ENCODE assay signal across 8 cellular contexts in genomic region chr10:42552188-42553063, GRCh38.
DNase-seq lines count a peak whose midpoint lies in the region; ATAC-seq lines count a peak whose summit lies in the region.

No MANE protein-coding gene starts in this region.

- H3K27ac ChIP-seq in effector memory CD4-positive, alpha-beta T cell (ENCODE audit: insufficient read depth, low read length, poor library complexity, severe bottlenecking), result peak overlapping the region; percentile 82

- no peaks in the 10 kb centered on the region for H3K36me3 ChIP-seq in effector memory CD4-positive, alpha-beta T cell (ENCODE audit: control insufficient read depth, insufficient read depth, low read length)

- no peaks in the 10 kb centered on the region for H3K27me3 ChIP-seq in effector memory CD4-positive, alpha-beta T cell (replicated peaks; ENCODE audit: control insufficient read depth, insufficient read depth, low read length, poor library complexity, severe bottlenecking)

- DNase-seq in COLO668 (lab: John Stamatoyannopoulos, UW; ENCODE audit: unreplicated experiment) (peak; percentile 93), HT-29 (ENCODE audit: low spot score) (peak; percentile 98), lung microvascular endothelial cell (ENCODE audit: low read depth in 2 of 2) (peak; percentile 98)
- DNase-seq in NK-92 treated with Interleukin-12 subunit alpha and Interleukin-12 subunit beta, amount 100 ng/mL, for 24 hours (lab: John Stamatoyannopoulos, UW), result peak; percentile 95
- DNase-seq in activated CD8-positive, alpha-beta memory T cell treated with anti-CD3 and anti-CD28 coated beads for 4 hours (ENCODE audit: low read depth in 2 of 2), result peak; percentile 90 to 91
- DNase-seq in effector memory CD4-positive, alpha-beta T cell, result peak; percentile 85 to 93 (median 90)
- DNase-seq in stimulated activated CD4-positive, alpha-beta T cell treated with anti-CD3 and anti-CD28 coated beads, TNF-alpha, amount 100 ng/mL, for 4 hours (ENCODE audit: low read depth in 3 of 3), result peak; percentile 87 to 93 (median 89)

- H3K9me3 ChIP-seq in effector memory CD4-positive, alpha-beta T cell (ENCODE audit: control insufficient read depth, low read length), result no peaks in the 10 kb centered on the region

- ATAC-seq in GM21360 (IDR thresholded peaks at IDR 0.05; ENCODE audit: unreplicated experiment), result peak; percentile 93

- peak overlapping the region; percentile 94 for H3K4me3 ChIP-seq in effector memory CD4-positive, alpha-beta T cell (ENCODE audit: insufficient read depth, low read depth, low read length, poor library complexity, severe bottlenecking)

- H3K4me1 ChIP-seq in effector memory CD4-positive, alpha-beta T cell (ENCODE audit: control insufficient read depth, insufficient read depth, low read length, poor library complexity, severe bottlenecking), result peaks cover 12% of the 10 kb centered on the region

Comparison
In these comparisons a context has a peak if more than half of its experiments do, and no peak if none do; other contexts are left out.
1. Peak in every context shown above with its lines: DNase-seq, ATAC-seq, H3K4me3 ChIP-seq and H3K27ac ChIP-seq.